30 cellular contexts compared by ENCODE assay signal in the genomic region with DNA sequence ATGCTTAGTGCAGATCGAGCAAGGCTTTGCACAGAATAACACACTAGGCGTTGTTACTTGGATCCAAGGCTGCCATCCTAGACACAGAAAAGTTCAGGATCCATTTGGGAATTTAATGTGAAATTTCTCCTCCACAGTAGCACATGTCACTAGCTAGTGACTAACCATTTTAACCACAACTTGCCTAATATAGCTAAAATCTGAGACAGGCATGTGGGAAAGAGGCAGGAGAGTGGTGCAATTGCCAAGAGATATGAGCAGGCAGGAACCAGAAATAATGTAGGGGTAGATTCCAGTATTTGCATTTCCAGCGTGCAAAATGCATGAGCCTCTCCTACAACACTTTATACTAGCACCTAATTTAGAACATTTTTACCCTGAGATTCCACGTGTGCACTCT.
DNase-seq lines count a peak whose midpoint lies in the region; FAIRE-seq and TF ChIP-seq lines count a peak whose summit lies in the region.
"Had no signal": no experiment of that assay in that cellular context is flagged by ENCODE, and none has a peak within 500 bp of the region (broad histone marks: within the 10 kb centered on the region; RNA-seq: fewer than 3 reads in every experiment).

No MANE protein-coding gene starts in this region.

- POLR2A ChIA-PET in activated CD4-positive, alpha-beta memory T cell treated with anti-CD3 and anti-CD28 coated beads, Interleukin-2, amount 10 ng/mL, durations not matched to agents 7 days and 5 days (lab: Charles Lee) = no interaction called here

- TF ChIP-seq POLR2A in Peyer's patch (IDR thresholded peaks at IDR 0.05) = no peak

- H3K9me3 ChIP-seq in adipocyte (ENCODE audit: control insufficient read depth, low read length) = no peaks in the 10 kb centered on the region
- H3K9me3 ChIP-seq in Peyer's patch = no peaks in the 10 kb centered on the region
- H3K9me3 ChIP-seq: ascending aorta, BE2C, esophagus muscularis mucosa, spleen, tibial nerve had no signal

- no peak overlapping the region for H3K9ac ChIP-seq in adipocyte (ENCODE audit: low read length)
- H3K9ac ChIP-seq: GM23248 had no signal

- no peak for TF ChIP-seq CTCF in Peyer's patch (IDR thresholded peaks at IDR 0.05)

- H3K4me3 ChIP-seq in adipocyte (ENCODE audit: low read length) (no peak overlapping the region), Peyer's patch (no peak overlapping the region)
- H3K4me3 ChIP-seq: ascending aorta, esophagus muscularis mucosa, GM23248, spleen, tibial nerve had no signal

- H3K27me3 Mint-ChIP-seq in activated CD4-positive, alpha-beta memory T cell treated with anti-CD3 and anti-CD28 coated beads, Interleukin-2, amount 10 ng/mL, durations not matched to agents 7 days and 5 days = no peaks in the 10 kb centered on the region
- H3K27me3 Mint-ChIP-seq: activated CD4-positive, alpha-beta T cell treated with anti-CD3 and anti-CD28 coated beads, Interleukin-2, amount 10 ng/mL, durations not matched to agents 24 days and 14 days; activated CD8-positive, alpha-beta memory T cell treated with anti-CD3 and anti-CD28 coated beads, Interleukin-2, amount 10 ng/mL, durations not matched to agents 7 days and 5 days; effector memory CD8-positive, alpha-beta T cell; stimulated activated naive CD8-positive, alpha-beta T cell treated with anti-CD3 and anti-CD28 coated beads, Interleukin-15, amount 100 ng/mL, for 72 hours; T-cell had no signal

- H3K9me3 Mint-ChIP-seq in activated CD4-positive, alpha-beta memory T cell treated with anti-CD3 and anti-CD28 coated beads, Interleukin-2, amount 10 ng/mL, durations not matched to agents 7 days and 5 days = peaks cover 5% of the 10 kb centered on the region
- H3K9me3 Mint-ChIP-seq: effector memory CD8-positive, alpha-beta T cell had no signal

- no peak overlapping the region for H3K4me3 Mint-ChIP-seq in activated CD4-positive, alpha-beta memory T cell treated with anti-CD3 and anti-CD28 coated beads, Interleukin-2, amount 10 ng/mL, durations not matched to agents 7 days and 5 days
- H3K4me3 Mint-ChIP-seq: activated CD4-positive, alpha-beta T cell treated with anti-CD3 and anti-CD28 coated beads, Interleukin-2, amount 10 ng/mL, durations not matched to agents 24 days and 14 days; activated CD8-positive, alpha-beta memory T cell treated with anti-CD3 and anti-CD28 coated beads, Interleukin-2, amount 10 ng/mL, durations not matched to agents 7 days and 5 days; activated T-helper 1 cell treated with anti-CD3 and anti-CD28 coated beads, Interleukin-12 subunit alpha, Interleukin-12 subunit beta, Interleukin-2, Interleukin-4 antibody, amounts not matched to agents 30 ng/mL and 10 ng/mL and 1 ng/mL, durations not matched to agents 14 hours and 24 hours and 36 hours; effector memory CD8-positive, alpha-beta T cell; stimulated activated naive CD8-positive, alpha-beta T cell treated with anti-CD3 and anti-CD28 coated beads, Interleukin-15, amount 100 ng/mL, for 72 hours; T-cell had no signal

- DNase-seq in SIG-M5 treated with dmso at 0.1 percent for 504 hours (lab: John Stamatoyannopoulos, UW; ENCODE audit: unreplicated experiment) (peak; percentile 15), SIG-M5 (lab: John Stamatoyannopoulos, UW) (no peak), adipocyte (ENCODE audit: low read depth) (peak; percentile 20), glomerular visceral epithelial cell (ENCODE audit: extremely low spot score) (peak; percentile 34), urothelium cell line (ENCODE audit: low spot score) (peak; percentile 6), Peyer's patch (no peak), NCI-H2081 (lab: John Stamatoyannopoulos, UW) (no peak)
- no peak for DNase-seq in activated CD4-positive, alpha-beta memory T cell treated with anti-CD3 and anti-CD28 coated beads, Interleukin-2, amount 10 ng/mL, durations not matched to agents 7 days and 5 days
- DNase-seq: 8988T; activated CD4-positive, alpha-beta T cell treated with anti-CD3 and anti-CD28 coated beads, Interleukin-2, amount 10 ng/mL, durations not matched to agents 24 days and 14 days; activated CD8-positive, alpha-beta memory T cell treated with anti-CD3 and anti-CD28 coated beads, Interleukin-2, amount 10 ng/mL, durations not matched to agents 7 days and 5 days; activated naive CD4-positive, alpha-beta T cell treated with anti-CD3 and anti-CD28 coated beads, Interleukin-2, amount 50 U/mL, for 16 hours; BE2C; DND-41; effector memory CD8-positive, alpha-beta T cell; GM23248; NCI-H146; NCI-H2171; NCI-H526 treated with DMSO at 0.1 percent for 48 hours; nucleus accumbens; SHP77 treated with DMSO at 0.1 percent for 48 hours; spleen; stimulated activated CD4-positive, alpha-beta T cell treated with anti-CD3 and anti-CD28 coated beads, Interleukin-4, amount 100 ng/mL, for 4 hours; stimulated activated naive CD8-positive, alpha-beta T cell treated with anti-CD3 and anti-CD28 coated beads, Interleukin-15, amount 100 ng/mL, for 72 hours; T-cell had no signal

- H3K27ac Mint-ChIP-seq in activated CD4-positive, alpha-beta memory T cell treated with anti-CD3 and anti-CD28 coated beads, Interleukin-2, amount 10 ng/mL, durations not matched to agents 7 days and 5 days = no peak overlapping the region
- H3K27ac Mint-ChIP-seq: activated CD4-positive, alpha-beta T cell treated with anti-CD3 and anti-CD28 coated beads, Interleukin-2, amount 10 ng/mL, durations not matched to agents 24 days and 14 days; activated CD8-positive, alpha-beta memory T cell treated with anti-CD3 and anti-CD28 coated beads, Interleukin-2, amount 10 ng/mL, durations not matched to agents 7 days and 5 days; activated T-helper 1 cell treated with anti-CD3 and anti-CD28 coated beads, Interleukin-12 subunit alpha, Interleukin-12 subunit beta, Interleukin-2, Interleukin-4 antibody, amounts not matched to agents 30 ng/mL and 10 ng/mL and 1 ng/mL, durations not matched to agents 14 hours and 24 hours and 36 hours; effector memory CD8-positive, alpha-beta T cell; stimulated activated naive CD8-positive, alpha-beta T cell treated with anti-CD3 and anti-CD28 coated beads, Interleukin-15, amount 100 ng/mL, for 72 hours; T-cell had no signal

- H3K4me1 ChIP-seq in adipocyte (ENCODE audit: control insufficient read depth, insufficient read depth, low read length) (no peaks in the 10 kb centered on the region), Peyer's patch (no peaks in the 10 kb centered on the region)
- H3K4me1 ChIP-seq: ascending aorta, spleen had no signal

- H3K27me3 ChIP-seq in adipocyte (replicated peaks; ENCODE audit: control insufficient read depth, insufficient read depth, low read length) (no peaks in the 10 kb centered on the region), Peyer's patch (no peaks in the 10 kb centered on the region)
- H3K27me3 ChIP-seq: ascending aorta, BE2C, esophagus muscularis mucosa, spleen, tibial nerve had no signal

- H3K36me3 Mint-ChIP-seq in activated CD4-positive, alpha-beta memory T cell treated with anti-CD3 and anti-CD28 coated beads, Interleukin-2, amount 10 ng/mL, durations not matched to agents 7 days and 5 days (ENCODE audit: low read depth) = no peaks in the 10 kb centered on the region
- H3K36me3 Mint-ChIP-seq: activated CD8-positive, alpha-beta memory T cell treated with anti-CD3 and anti-CD28 coated beads, Interleukin-2, amount 10 ng/mL, durations not matched to agents 7 days and 5 days; T-cell had no signal

- no peak for FAIRE-seq in urothelium cell line (lab: Jason Lieb, UNC)
- FAIRE-seq: GM19239 had no signal

- H3K36me3 ChIP-seq in adipocyte (ENCODE audit: control insufficient read depth, insufficient read depth, low read length, severe bottlenecking) (no peaks in the 10 kb centered on the region), Peyer's patch (no peaks in the 10 kb centered on the region)
- H3K36me3 ChIP-seq: ascending aorta, BE2C, esophagus muscularis mucosa, spleen, tibial nerve had no signal

- H3K4me1 Mint-ChIP-seq in activated CD4-positive, alpha-beta memory T cell treated with anti-CD3 and anti-CD28 coated beads, Interleukin-2, amount 10 ng/mL, durations not matched to agents 7 days and 5 days = no peaks in the 10 kb centered on the region
- H3K4me1 Mint-ChIP-seq: activated CD4-positive, alpha-beta T cell treated with anti-CD3 and anti-CD28 coated beads, Interleukin-2, amount 10 ng/mL, durations not matched to agents 24 days and 14 days; activated CD8-positive, alpha-beta memory T cell treated with anti-CD3 and anti-CD28 coated beads, Interleukin-2, amount 10 ng/mL, durations not matched to agents 7 days and 5 days; stimulated activated naive CD8-positive, alpha-beta T cell treated with anti-CD3 and anti-CD28 coated beads, Interleukin-15, amount 100 ng/mL, for 72 hours; T-cell had no signal

- CTCF ChIA-PET in activated CD4-positive, alpha-beta memory T cell treated with anti-CD3 and anti-CD28 coated beads, Interleukin-2, amount 10 ng/mL, durations not matched to agents 7 days and 5 days (lab: Charles Lee) = no interaction called here

- H3K27ac ChIP-seq in Peyer's patch = no peak overlapping the region
- H3K27ac ChIP-seq: ascending aorta, esophagus muscularis mucosa, GM23248, spleen, tibial nerve had no signal

Comparison
In these comparisons a context has a peak if more than half of its experiments do, and no peak if none do; other contexts are left out.
1. DNase-seq: peak in SIG-M5 treated with dmso at 0.1 percent for 504 hours (single experiment), adipocyte (single experiment), glomerular visceral epithelial cell (single experiment) and urothelium cell line (single experiment); none in SIG-M5 (single experiment), Peyer's patch (0 of 3), NCI-H2081 (0 of 2) and activated CD4-positive, alpha-beta memory T cell treated with anti-CD3 and anti-CD28 coated beads, Interleukin-2, amount 10 ng/mL, durations not matched to agents 7 days and 5 days (single experiment).